In genomic region chr1:1815606-1816281, GRCh38 we compare ENCODE assay signal across 20 cellular contexts. TPM values are rescaled to one million over a fixed set of nuclear protein-coding genes. Genes with fewer than 3 reads are reported as not detected.
A peak's percentile ranks its signal among the peaks of the same experiment; 100 is the strongest.
DNase-seq lines count a peak whose midpoint lies in the region; ATAC-seq, FAIRE-seq and TF ChIP-seq lines count a peak whose summit lies in the region.
"Had no signal": no experiment of that assay in that cellular context is flagged by ENCODE, and none has a peak within 500 bp of the region (broad histone marks: within the 10 kb centered on the region; RNA-seq: fewer than 3 reads in every experiment).

No MANE protein-coding gene starts in this region.

- H2BK5ac ChIP-seq in trophoblast cell (ENCODE audit: low read depth, low read length, poor library complexity) = no peak overlapping the region

- H2AFZ ChIP-seq in endothelial cell of umbilical vein (ENCODE audit: low read depth, low read length) = no peak overlapping the region
- H2AFZ ChIP-seq in trophoblast cell (ENCODE audit: insufficient read depth, low read length, poor library complexity) = no peak overlapping the region
- H2AFZ ChIP-seq in MM.1S (ENCODE audit: low read length) = no peak overlapping the region
- H2AFZ ChIP-seq: parathyroid adenoma had no signal

- no peak for FAIRE-seq in endothelial cell of umbilical vein (lab: Jason Lieb, UNC)

- H3K27ac ChIP-seq in endothelial cell of umbilical vein (ENCODE audit: insufficient read depth, low read depth, low read length) (no peak overlapping the region), trophoblast cell (ENCODE audit: low read depth, low read length) (no peak overlapping the region), MM.1S (ENCODE audit: low read length) (no peak overlapping the region)
- H3K27ac ChIP-seq: 22Rv1, adrenal gland, cardiac muscle cell, esophagus squamous epithelium, parathyroid adenoma had no signal

- no peaks in the 10 kb centered on the region for H3K9me1 ChIP-seq in endothelial cell of umbilical vein (replicated peaks; ENCODE audit: control insufficient read depth, extremely low read depth, insufficient read depth, low read length)

- H3K27ac Mint-ChIP-seq in T-helper 1 cell treated with Interleukin-12 subunit alpha and Interleukin-12 subunit beta and Interleukin-4 antibody, amounts not matched to agents 30 μg/mL and 1 μg/mL, for 36 hours = peak overlapping the region; percentile 43
- H3K27ac Mint-ChIP-seq in WTC11 = peak overlapping the region; percentile 13; the same call in 1 of the 2 replicates

- H3K79me1 ChIP-seq in trophoblast cell (ENCODE audit: low read length) = no peaks in the 10 kb centered on the region

- H3K79me2 ChIP-seq in endothelial cell of umbilical vein (ENCODE audit: control insufficient read depth, insufficient read depth, low read length) (peaks cover 62% of the 10 kb centered on the region), trophoblast cell (ENCODE audit: control insufficient read depth, insufficient read depth, low read length, poor library complexity) (peaks cover 1% of the 10 kb centered on the region), MM.1S (ENCODE audit: low read length) (peaks cover 19% of the 10 kb centered on the region)

- POLR2A ChIA-PET in WTC11 (lab: Charles Lee) = no interaction called here
- POLR2A ChIA-PET in endothelial cell of umbilical vein (lab: Charles Lee) = no interaction called here

- no peaks in the 10 kb centered on the region for H3K9me3 ChIP-seq in endothelial cell of umbilical vein (replicated peaks; ENCODE audit: control insufficient read depth, insufficient read depth, low read length)
- H3K9me3 ChIP-seq in trophoblast cell (ENCODE audit: insufficient read depth, low read depth, low read length) = no peaks in the 10 kb centered on the region
- H3K9me3 ChIP-seq in HAP-1 = no peaks in the 10 kb centered on the region
- H3K9me3 ChIP-seq in MM.1S (replicated peaks; ENCODE audit: insufficient read depth, low read length) = no peaks in the 10 kb centered on the region
- H3K9me3 ChIP-seq: adrenal gland, esophagus squamous epithelium had no signal

- no peak overlapping the region for H3K18ac ChIP-seq in trophoblast cell (ENCODE audit: low read length)

- H3K9ac ChIP-seq in endothelial cell of umbilical vein (replicated peaks; ENCODE audit: extremely low read depth, insufficient read depth, low read length) = no peak overlapping the region
- H3K9ac ChIP-seq in trophoblast cell (ENCODE audit: low read length) = no peak overlapping the region
- H3K9ac ChIP-seq in MM.1S (ENCODE audit: low read length) = no peak overlapping the region
- H3K9ac ChIP-seq: parathyroid adenoma had no signal

- H3K4me1 Mint-ChIP-seq in T-helper 1 cell treated with Interleukin-12 subunit alpha and Interleukin-12 subunit beta and Interleukin-4 antibody, amounts not matched to agents 30 μg/mL and 1 μg/mL, for 36 hours (ENCODE audit: low read depth) = peaks cover 7% of the 10 kb centered on the region
- no peaks in the 10 kb centered on the region for H3K4me1 Mint-ChIP-seq in WTC11

- no peak overlapping the region for H4K8ac ChIP-seq in trophoblast cell (ENCODE audit: low read depth, low read length)

- in situ Hi-C loops in HAP-1 (cut with MboI; ENCODE audit: low sequenced_read_pairs) = no loop called here

- H3K36me3 ChIP-seq in endothelial cell of umbilical vein (ENCODE audit: control insufficient read depth in 2 of 2, extremely low read depth in 1 of 2, insufficient read depth in 2 of 2, low read length in 2 of 2) (peaks cover 20 to 22% of the 10 kb centered on the region in 2 experiments), trophoblast cell (ENCODE audit: control insufficient read depth in 1 of 2, insufficient read depth in 2 of 2, low read length in 2 of 2) (peaks cover 46 to 47% of the 10 kb centered on the region in 2 experiments), HAP-1 (replicated peaks) (peaks cover 60% of the 10 kb centered on the region), MM.1S (replicated peaks; ENCODE audit: insufficient read depth, low read length) (no peaks in the 10 kb centered on the region; the same call in 1 of the 2 replicates)

- no peaks in the 10 kb centered on the region for H4K20me1 ChIP-seq in endothelial cell of umbilical vein (replicated peaks; ENCODE audit: control insufficient read depth, extremely low read depth, insufficient read depth, low read length)
- no peaks in the 10 kb centered on the region for H4K20me1 ChIP-seq in MM.1S (ENCODE audit: insufficient read depth, low read length)

- intact Hi-C loops in endothelial cell of umbilical vein (cut with micrococcal nuclease) = no loop called here

- BruUV-seq in endothelial cell of umbilical vein (replicated peaks; lab: Mats Ljungman, UMichigan) = no TSS peak

- H3K4me1 ChIP-seq in endothelial cell of umbilical vein (ENCODE audit: control insufficient read depth, extremely low read depth, insufficient read depth, low read length) (no peaks in the 10 kb centered on the region), trophoblast cell (ENCODE audit: control insufficient read depth in 1 of 2, insufficient read depth in 2 of 2, low read length in 2 of 2) (no peaks in the 10 kb centered on the region), HAP-1 (peaks cover 18% of the 10 kb centered on the region), MM.1S (ENCODE audit: low read length) (no peaks in the 10 kb centered on the region)
- H3K4me1 ChIP-seq: adrenal gland, parathyroid adenoma had no signal

- H4K12ac ChIP-seq in trophoblast cell (ENCODE audit: low read depth, low read length) = no peak overlapping the region

- H2AK5ac ChIP-seq in trophoblast cell (ENCODE audit: low read length) = no peak overlapping the region

- H3K4me3 Mint-ChIP-seq in T-helper 1 cell treated with Interleukin-12 subunit alpha and Interleukin-12 subunit beta and Interleukin-4 antibody, amounts not matched to agents 30 μg/mL and 1 μg/mL, for 36 hours = no peak overlapping the region
- no peak overlapping the region for H3K4me3 Mint-ChIP-seq in WTC11

- TF ChIP-seq POLR2A in endothelial cell of umbilical vein (IDR thresholded peaks at IDR 0.05; ENCODE audit: low read depth, low read length) = no peak

- H3K4me3 ChIP-seq in endothelial cell of umbilical vein (replicated peaks in 1 of 3; ENCODE audit: insufficient read depth in 1 of 3, low read depth in 1 of 3, low read length in 3 of 3) = no peak overlapping the region
- peak overlapping the region; percentile 31 for H3K4me3 ChIP-seq in trophoblast cell (ENCODE audit: low read depth, low read length)
- no peak overlapping the region for H3K4me3 ChIP-seq in HAP-1
- H3K4me3 ChIP-seq in MM.1S (ENCODE audit: low read length) = no peak overlapping the region
- H3K4me3 ChIP-seq: adrenal gland, cardiac muscle cell, esophagus squamous epithelium had no signal

- H3K4ac ChIP-seq in trophoblast cell (ENCODE audit: low read depth, low read length) = no peak overlapping the region

- dilution Hi-C loops in endothelial cell of umbilical vein (cut with MboI; ENCODE audit: extremely low pct_ligation_motif_present, low sequenced_read_pairs) = no loop called here

- no peaks in the 10 kb centered on the region for H3K9me3 Mint-ChIP-seq in T-helper 1 cell treated with Interleukin-12 subunit alpha and Interleukin-12 subunit beta and Interleukin-4 antibody, amounts not matched to agents 30 μg/mL and 1 μg/mL, for 36 hours
- H3K9me3 Mint-ChIP-seq in WTC11 = no peaks in the 10 kb centered on the region

- no peaks in the 10 kb centered on the region for H3K9me2 ChIP-seq in MM.1S (replicated peaks; ENCODE audit: insufficient read depth, low read length)

- H3K27me3 ChIP-seq in endothelial cell of umbilical vein (ENCODE audit: control insufficient read depth in 2 of 2, insufficient read depth in 2 of 2, low read length in 2 of 2) (no peaks in the 10 kb centered on the region), trophoblast cell (ENCODE audit: insufficient read depth, low read length) (no peaks in the 10 kb centered on the region), HAP-1 (ENCODE audit: low read depth) (no peaks in the 10 kb centered on the region), MM.1S (replicated peaks; ENCODE audit: insufficient read depth, low read length) (no peaks in the 10 kb centered on the region)
- H3K27me3 ChIP-seq: adrenal gland, cardiac muscle cell, esophagus squamous epithelium had no signal

- H4K91ac ChIP-seq in trophoblast cell (ENCODE audit: low read depth, low read length) = no peak overlapping the region

- no peak for ATAC-seq in WTC11
- ATAC-seq in HG02642 (IDR thresholded peaks at IDR 0.05; ENCODE audit: poor library complexity, unreplicated experiment) = no peak
- ATAC-seq: Panc1, SK-N-SH treated with all-trans-retinoic acid at 6 μM for 48 hours had no signal

- H3K23ac ChIP-seq in trophoblast cell (ENCODE audit: low read length) = peak overlapping the region; percentile 35

- no peak for DNase-seq in T-helper 1 cell
- no peak for DNase-seq in WTC11 (ENCODE audit: low spot score)
- DNase-seq in endothelial cell of umbilical vein (ENCODE audit: low read depth, low spot score) = no peak
- no peak for DNase-seq in trophoblast cell
- DNase-seq in HAP-1 (ENCODE audit: low spot score in 2 of 2) = no peak
- DNase-seq in MM.1S = no peak
- DNase-seq: adrenal gland; esophagus squamous epithelium; GDM1; NCI-H1436; NCI-H2171; stimulated activated CD4-positive, alpha-beta T cell treated with anti-CD3 and anti-CD28 coated beads, Interleukin-2, amount 100 ng/mL, for 24 hours; substantia nigra had no signal

- no peak overlapping the region for H2BK12ac ChIP-seq in trophoblast cell (ENCODE audit: low read length)

- H3K14ac ChIP-seq in trophoblast cell (ENCODE audit: low read length) = no peak overlapping the region

- H3K4me2 ChIP-seq in endothelial cell of umbilical vein (ENCODE audit: insufficient read depth, low read length) (no peak overlapping the region), trophoblast cell (ENCODE audit: low read length) (no peak overlapping the region), MM.1S (ENCODE audit: low read depth, low read length) (no peak overlapping the region)

- no peak for TF ChIP-seq CTCF in WTC11 (IDR thresholded peaks at IDR 0.05)
- TF ChIP-seq CTCF in endothelial cell of umbilical vein (IDR thresholded peaks at IDR 0.05; ENCODE audit: extremely low read depth in 1 of 2, insufficient read depth in 1 of 2, low read depth in 1 of 2, low read length in 2 of 2) = no peak
- no peak for TF ChIP-seq CTCF in MM.1S (IDR thresholded peaks at IDR 0.05; ENCODE audit: low read length)

- peaks cover 37% of the 10 kb centered on the region for H3K36me3 Mint-ChIP-seq in T-helper 1 cell treated with Interleukin-12 subunit alpha and Interleukin-12 subunit beta and Interleukin-4 antibody, amounts not matched to agents 30 μg/mL and 1 μg/mL, for 36 hours (ENCODE audit: low read depth)
- peaks cover 53% of the 10 kb centered on the region for H3K36me3 Mint-ChIP-seq in WTC11

- CTCF ChIA-PET in WTC11 (lab: Charles Lee) (no interaction called here), endothelial cell of umbilical vein (lab: Charles Lee) (no interaction called here)

- no peaks in the 10 kb centered on the region for H3K27me3 Mint-ChIP-seq in T-helper 1 cell treated with Interleukin-12 subunit alpha and Interleukin-12 subunit beta and Interleukin-4 antibody, amounts not matched to agents 30 μg/mL and 1 μg/mL, for 36 hours (ENCODE audit: low read depth)
- no peaks in the 10 kb centered on the region for H3K27me3 Mint-ChIP-seq in WTC11 (ENCODE audit: low read depth)

- H3F3A ChIP-seq in MM.1S (ENCODE audit: insufficient read depth, low read length) = no peaks in the 10 kb centered on the region

- H2BK120ac ChIP-seq in trophoblast cell (ENCODE audit: insufficient read depth, low read length, poor library complexity) = no peak overlapping the region

- WGBS in trophoblast cell (ENCODE audit: extremely low coverage, insufficient coverage, insufficient read length) = no CpG with 5 or more reads among the region's 14 CpGs

RNA-seq across cellular contexts. Expression of gene NADK, which starts 37.5 kb away (rescaled TPM):
- total RNA-seq in WTC11 (2021) (106 to 124 TPM (median 119 TPM) in 3 replicates), endothelial cell of umbilical vein (76.1 and 88.8 TPM in 2 replicates)
- polyA plus RNA-seq in endothelial cell of umbilical vein = 68.5 and 73.6 TPM in 2 replicates
- polyA plus RNA-seq in endothelial cell of umbilical vein (2011; cell fraction: cytosol; rRNA removed) = 58.8 and 63.2 TPM in 2 replicates
- 178 and 182 TPM in 2 replicates for polyA plus RNA-seq in endothelial cell of umbilical vein (2011; cell fraction: nucleus; rRNA removed)
- 41.1 and 47.0 TPM in 2 replicates for polyA plus RNA-seq in endothelial cell of umbilical vein (2012)
- polyA minus RNA-seq in endothelial cell of umbilical vein = 40.6 and 59.4 TPM in 2 replicates
- polyA minus RNA-seq in endothelial cell of umbilical vein (2011; cell fraction: cytosol; rRNA and poly(A)+ RNA removed) = 37.3 TPM
- polyA minus RNA-seq in endothelial cell of umbilical vein (2011; cell fraction: nucleus; rRNA and poly(A)+ RNA removed) = 20.5 and 33.4 TPM in 2 replicates
- 38.9 and 41.2 TPM in 2 replicates for polyA plus RNA-seq in trophoblast cell (2013)
